ENCODE assay signal across 11 cellular contexts in genomic region chr17:77610980-77611641, GRCh38.
DNase-seq lines count a peak whose midpoint lies in the region; TF ChIP-seq lines count a peak whose summit lies in the region.
"Had no signal": no experiment of that assay in that cellular context is flagged by ENCODE, and none has a peak within 500 bp of the region (broad histone marks: within the 10 kb centered on the region; RNA-seq: fewer than 3 reads in every experiment).

No MANE protein-coding gene starts in this region.

- H3K9me2 ChIP-seq in OCI-LY7 (ENCODE audit: insufficient read depth, low read length), result no peaks in the 10 kb centered on the region

- CTCF ChIA-PET in CD4-positive, alpha-beta memory T cell (lab: Charles Lee; ENCODE audit: partially characterized antibody), result interaction anchor here (0.5 to 1.7 kb wide), 5 partner anchors 9 to 542 kb away, joined by 3 to 8 read pairs (median 4); no protein-coding TSS in a partner anchor
- CTCF ChIA-PET in OCI-LY7 (lab: Charles Lee; ENCODE audit: unreplicated experiment), result no interaction called here
- CTCF ChIA-PET in GM10248 (lab: Yijun Ruan, JAX), result interaction anchor here (0.8 to 1.1 kb wide), 2 partner anchors 9 to 12 kb away, joined by 3 to 4 read pairs; no protein-coding TSS in a partner anchor

- H3K4me3 Mint-ChIP-seq in CD4-positive, alpha-beta memory T cell, result peak overlapping the region; percentile 84 to 94 (median 89)

- TF ChIP-seq CTCF in OCI-LY7 (conservative IDR thresholded peaks at IDR 0.05; ENCODE audit: low read length) (no peak), GM10248 (IDR thresholded peaks at IDR 0.05; ENCODE audit: control extremely low read depth, extremely low read depth, low read depth, missing control alignments) (no peak)

- peak overlapping the region; percentile 50 for H3K4me2 ChIP-seq in OCI-LY7 (ENCODE audit: low read length)

- peaks cover 20% of the 10 kb centered on the region for H3K4me1 ChIP-seq in CD4-positive, alpha-beta memory T cell (ENCODE audit: insufficient read depth, low read length)
- H3K4me1 ChIP-seq in OCI-LY7 (ENCODE audit: insufficient read depth, low read length, poor library complexity, severe bottlenecking), result peaks cover 15% of the 10 kb centered on the region
- H3K4me1 ChIP-seq: parathyroid adenoma had no signal

- POLR2A ChIA-PET in CD4-positive, alpha-beta memory T cell (lab: Charles Lee; ENCODE audit: partially characterized antibody), result interaction anchor here (0.7 to 2.1 kb wide), 6 partner anchors 11 to 347 kb away, joined by 3 to 20 read pairs (median 6); partner anchors contain the start of gene TNRC6C
- POLR2A ChIA-PET in OCI-LY7 (lab: Charles Lee), result interaction anchor here (0.5 to 1.0 kb wide), 3 partner anchors 8 to 496 kb away, joined by 3 to 5 read pairs (median 3); no protein-coding TSS in a partner anchor
- POLR2A ChIA-PET in GM10248 (lab: Yijun Ruan, JAX), result no interaction called here

- H3K27me3 ChIP-seq in CD4-positive, alpha-beta memory T cell (ENCODE audit: insufficient read depth, low read length), result no peaks in the 10 kb centered on the region
- H3K27me3 ChIP-seq: upper lobe of left lung had no signal

- H3K36me3 ChIP-seq in CD4-positive, alpha-beta memory T cell (ENCODE audit: insufficient read depth, low read length), result no peaks in the 10 kb centered on the region
- H3K36me3 ChIP-seq in OCI-LY7 (ENCODE audit: insufficient read depth, low read length), result no peaks in the 10 kb centered on the region
- H3K36me3 ChIP-seq: brain microvascular endothelial cell, upper lobe of left lung had no signal

- H3K9me3 Mint-ChIP-seq in CD4-positive, alpha-beta memory T cell, result peaks cover 0 to 2% (median 0%) of the 10 kb centered on the region in 8 donors

- H3K9me3 ChIP-seq in CD4-positive, alpha-beta memory T cell (ENCODE audit: control insufficient read depth in 1 of 2, low read length in 2 of 2), result no peaks in the 10 kb centered on the region
- no peaks in the 10 kb centered on the region for H3K9me3 ChIP-seq in OCI-LY7 (ENCODE audit: low read length)
- H3K9me3 ChIP-seq: upper lobe of left lung had no signal

- no peaks in the 10 kb centered on the region for H3K79me2 ChIP-seq in OCI-LY7 (ENCODE audit: insufficient read depth, low read depth, low read length)
- H3K79me2 ChIP-seq: parathyroid adenoma had no signal

- H3K4me3 ChIP-seq in CD4-positive, alpha-beta memory T cell (ENCODE audit: low read length in 2 of 2), result no peak overlapping the region
- H3K4me3 ChIP-seq in OCI-LY7 (ENCODE audit: low read depth, low read length, poor library complexity, severe bottlenecking) (no peak overlapping the region), skin epidermis (no peak overlapping the region)

- peaks cover 17 to 33% (median 23%) of the 10 kb centered on the region in 4 donors for H3K4me1 Mint-ChIP-seq in CD4-positive, alpha-beta memory T cell

- peak overlapping the region; percentile 3 for H3K27ac ChIP-seq in CD4-positive, alpha-beta memory T cell (ENCODE audit: low read depth, low read length)
- H3K27ac ChIP-seq in OCI-LY7 (ENCODE audit: low read depth, low read length, poor library complexity, severe bottlenecking) (no peak overlapping the region), skin epidermis (peak overlapping the region in 17 of 21 experiments; percentile 17 to 83 (median 63))
- H3K27ac ChIP-seq: brain microvascular endothelial cell, parathyroid adenoma, upper lobe of left lung had no signal

- intact Hi-C loops in CD4-positive, alpha-beta memory T cell (cut with micrococcal nuclease), result loop anchor here (1.0 kb wide), 2 partner anchors 55 to 347 kb away; partner anchors contain the start of gene TNRC6C
- intact Hi-C loops in OCI-LY7 (cut with micrococcal nuclease; ENCODE audit: unreplicated experiment), result no loop called here

- no peaks in the 10 kb centered on the region for H4K20me1 ChIP-seq in OCI-LY7 (ENCODE audit: insufficient read depth, low read length)

- no peak for DNase-seq in CD4-positive, alpha-beta memory T cell
- DNase-seq in OCI-LY7 (ENCODE audit: low spot score) (no peak), fibroblast of peridontal ligament (ENCODE audit: extremely low read depth) (peak; percentile 92), NCI-H748 treated with DMSO at 0.1 percent for 48 hours (lab: John Stamatoyannopoulos, UW) (no peak), NCI-H1105 treated with DMSO at 0.1 percent for 48 hours (lab: John Stamatoyannopoulos, UW) (no peak), GM10248 (ENCODE audit: extremely low spot score) (no peak), NCI-H1436 (lab: John Stamatoyannopoulos, UW) (no peak)
- DNase-seq: brain microvascular endothelial cell, upper lobe of left lung had no signal

- no peaks in the 10 kb centered on the region for H3K36me3 Mint-ChIP-seq in CD4-positive, alpha-beta memory T cell

- no peaks in the 10 kb centered on the region for H3K27me3 Mint-ChIP-seq in CD4-positive, alpha-beta memory T cell

- H2AFZ ChIP-seq in OCI-LY7 (ENCODE audit: low read length), result peak overlapping the region; percentile 92
- H2AFZ ChIP-seq: parathyroid adenoma had no signal

- no TSS peak for BruUV-seq in OCI-LY7 (replicated peaks; lab: Mats Ljungman, UMichigan)

- peak overlapping the region; percentile 79 to 96 (median 92) for H3K27ac Mint-ChIP-seq in CD4-positive, alpha-beta memory T cell
